ENCODE assay signal across 8 cellular contexts in genomic region chr12:62466596-62467411, GRCh38. TPM values are rescaled to one million over a fixed set of nuclear protein-coding genes. Genes with fewer than 3 reads are reported as not detected.
A peak's percentile ranks its signal among the peaks of the same experiment; 100 is the strongest.
DNase-seq lines count a peak whose midpoint lies in the region; ATAC-seq and TF ChIP-seq lines count a peak whose summit lies in the region.

Gene MON2 (plus strand): TSS chr12:62466826. CDS start chr12:62467208, 382 bp downstream.

- TF ChIP-seq POLR2A in transverse colon (IDR thresholded peaks at IDR 0.05) = peak; percentile 83

- 0% methylated on average over 3 to 37 of the region's 61 CpGs for WGBS in transverse colon (ENCODE audit: low coverage in 1 of 2), 2 donors

- ATAC-seq in HG02759 (IDR thresholded peaks at IDR 0.05; ENCODE audit: unreplicated experiment) = peak; percentile 99

- H3K9me3 ChIP-seq in adipocyte (ENCODE audit: control insufficient read depth, low read length) (peaks cover 12% of the 10 kb centered on the region), cardiac muscle cell (ENCODE audit: low read depth) (no peaks in the 10 kb centered on the region), transverse colon (peaks cover 0 to 4% of the 10 kb centered on the region in 2 donors)

- peak within 1 kb of the TSS; percentile 98 for H3K4me3 ChIP-seq in GM12875 (ENCODE audit: low read depth, low read length)
- H3K4me3 ChIP-seq in adipocyte (ENCODE audit: low read length) = peak within 1 kb of the TSS; percentile 92
- peak within 1 kb of the TSS; percentile 96 for H3K4me3 ChIP-seq in cardiac muscle cell
- peak within 1 kb of the TSS; percentile 27 to 94 (median 75) for H3K4me3 ChIP-seq in transverse colon

- H3K9ac ChIP-seq in adipocyte (ENCODE audit: low read length) = peak within 1 kb of the TSS; percentile 97

- peak; percentile 90 to 93 (median 92) for DNase-seq in NCI-H1417 (lab: John Stamatoyannopoulos, UW)
- DNase-seq in T follicular helper cell (ENCODE audit: low read depth) = peak; percentile 76
- peak; percentile 97 for DNase-seq in adipocyte (ENCODE audit: low read depth)
- peak; percentile 90 to 94 for DNase-seq in cardiac muscle cell (ENCODE audit: low read depth in 1 of 2, low spot score in 1 of 2)
- DNase-seq in pons (ENCODE audit: low spot score) = peak; percentile 81
- peak; percentile 92 for DNase-seq in transverse colon

- H3K27me3 ChIP-seq in adipocyte (replicated peaks; ENCODE audit: control insufficient read depth, insufficient read depth, low read length) (no peaks in the 10 kb centered on the region), cardiac muscle cell (no peaks in the 10 kb centered on the region), transverse colon (no peaks in the 10 kb centered on the region)

- no peak for TF ChIP-seq EP300 in transverse colon (IDR thresholded peaks at IDR 0.05; ENCODE audit: low read depth)

- intact Hi-C loops in transverse colon (cut with DNase I; ENCODE audit: low total_unique reads) = no loop called here

- TF ChIP-seq CTCF in GM12875 (IDR thresholded peaks at IDR 0.05; ENCODE audit: borderline replicate concordance, insufficient read depth, low read depth, low read length) = no peak
- peak; percentile 10 for TF ChIP-seq CTCF in cardiac muscle cell (IDR thresholded peaks at IDR 0.05; ENCODE audit: low read depth, low read length)
- no peak for TF ChIP-seq CTCF in transverse colon (IDR thresholded peaks at IDR 0.05)

- H3K36me3 ChIP-seq in adipocyte (ENCODE audit: control insufficient read depth, insufficient read depth, low read length, severe bottlenecking) = no peaks in the 10 kb centered on the region
- H3K36me3 ChIP-seq in cardiac muscle cell = peaks cover 5% of the 10 kb centered on the region
- H3K36me3 ChIP-seq in transverse colon = peaks cover 0 to 5% (median 0%) of the 10 kb centered on the region in 4 donors

- peaks cover 24% of the 10 kb centered on the region for H3K4me1 ChIP-seq in adipocyte (ENCODE audit: control insufficient read depth, insufficient read depth, low read length)
- H3K4me1 ChIP-seq in cardiac muscle cell (ENCODE audit: low read depth) = peaks cover 17% of the 10 kb centered on the region
- peaks cover 3 to 39% (median 21%) of the 10 kb centered on the region in 4 donors for H3K4me1 ChIP-seq in transverse colon

- in situ Hi-C loops in transverse colon (cut with MboI; ENCODE audit: low pct_ligation_motif_present in 1 of 4, low pct_unique_long_range_greater_than_20kb in 1 of 4, low sequenced_read_pairs in 3 of 4) = loop anchor here in 1 of 4 donors (25.0 kb wide), 1 partner anchor 205 kb away; the partner anchor contains the start of gene USP15

- H3K27ac ChIP-seq in cardiac muscle cell = peak within 1 kb of the TSS; percentile 91
- H3K27ac ChIP-seq in transverse colon = peak within 1 kb of the TSS; percentile 88 to 97 (median 94)

RNA-seq across cellular contexts. Expression of gene MON2, which starts in this region (rescaled TPM):
- total RNA-seq in cardiac muscle cell (15.8 and 39.9 TPM in 2 replicates), transverse colon (100 to 1,000 TPM in 3 of 4 donors, 10 to 100 TPM in 1; 94.6 to 157 (median 129) TPM)
- polyA plus RNA-seq in cardiac muscle cell = 20.5 and 29.6 TPM in 2 replicates

Comparison
In these comparisons a context has a peak if more than half of its experiments do, and no peak if none do; other contexts are left out.
1. Peak in every context shown above with its lines: DNase-seq, ATAC-seq, H3K4me3 ChIP-seq and H3K27ac ChIP-seq.